In the genomic region with DNA sequence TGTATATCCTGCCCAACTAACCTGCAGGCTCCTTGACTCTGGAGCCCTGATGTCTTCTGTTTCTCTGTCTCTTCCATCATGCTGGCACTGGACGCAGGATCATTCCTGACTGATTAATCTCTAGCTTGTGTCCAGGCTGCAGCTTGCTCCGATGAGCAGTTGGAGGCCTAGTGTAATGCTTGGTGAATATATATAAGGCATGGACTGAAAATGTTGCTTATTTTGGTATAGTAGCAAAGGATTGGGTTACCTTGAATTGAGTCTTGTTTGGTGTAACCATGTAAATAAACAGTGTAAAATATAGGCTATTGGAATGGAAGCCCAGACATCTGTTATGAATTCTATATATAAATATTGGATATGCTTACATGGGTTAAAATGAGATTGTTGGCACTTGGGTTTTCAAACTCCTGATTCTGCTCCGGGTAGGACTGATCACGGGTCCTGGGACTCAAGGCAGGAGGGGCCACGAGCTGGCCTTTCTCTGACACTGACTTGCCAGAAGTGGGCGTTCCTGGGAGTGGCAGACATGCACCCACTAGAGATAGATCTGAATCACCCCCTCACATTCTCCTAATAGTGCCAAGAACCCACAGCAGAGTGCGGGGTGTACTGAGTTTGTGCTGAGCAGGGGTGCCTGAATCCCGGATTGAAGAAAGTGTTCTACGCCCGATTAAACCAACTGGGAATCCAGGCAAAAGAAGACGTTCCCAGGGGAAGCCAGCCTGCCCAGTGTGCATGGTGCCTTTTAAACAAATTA, we compare ENCODE assay signal across 8 cellular contexts. TPM values are rescaled to one million over a fixed set of nuclear protein-coding genes. Genes with fewer than 3 reads are reported as not detected.
DNase-seq lines count a peak whose midpoint lies in the region; ATAC-seq and TF ChIP-seq lines count a peak whose summit lies in the region.

No MANE protein-coding gene starts in this region.

- no peak for TF ChIP-seq CTCF in brain microvascular endothelial cell (IDR thresholded peaks at IDR 0.05; ENCODE audit: low read depth, low read length, missing control alignments)
- TF ChIP-seq CTCF in suprapubic skin (IDR thresholded peaks at IDR 0.05): no peak

- in situ Hi-C loops in brain microvascular endothelial cell (cut with HindIII; ENCODE audit: low pct_ligation_motif_present, low sequenced_read_pairs): no loop called here

- H3K36me3 ChIP-seq in brain microvascular endothelial cell (replicated peaks) (no peaks in the 10 kb centered on the region), suprapubic skin (no peaks in the 10 kb centered on the region)

- no peaks in the 10 kb centered on the region for H3K9me3 Mint-ChIP-seq in activated CD4-positive, alpha-beta T cell treated with anti-CD3 and anti-CD28 coated beads, Interleukin-2, amount 10 ng/mL, durations not matched to agents 7 days and 5 days

- no peak for TF ChIP-seq EP300 in suprapubic skin (IDR thresholded peaks at IDR 0.05)

- H3K9me3 ChIP-seq in suprapubic skin: no peaks in the 10 kb centered on the region

- H3K4me1 Mint-ChIP-seq in activated CD4-positive, alpha-beta T cell treated with anti-CD3 and anti-CD28 coated beads, Interleukin-2, amount 10 ng/mL, durations not matched to agents 7 days and 5 days: peaks cover 78% of the 10 kb centered on the region

- H3K27ac Mint-ChIP-seq in activated CD4-positive, alpha-beta T cell treated with anti-CD3 and anti-CD28 coated beads, Interleukin-2, amount 10 ng/mL, durations not matched to agents 7 days and 5 days: peak overlapping the region; percentile 50

- H3K27me3 Mint-ChIP-seq in activated CD4-positive, alpha-beta T cell treated with anti-CD3 and anti-CD28 coated beads, Interleukin-2, amount 10 ng/mL, durations not matched to agents 7 days and 5 days: no peaks in the 10 kb centered on the region

- peaks cover 80% of the 10 kb centered on the region for H3K4me1 ChIP-seq in suprapubic skin

- CTCF ChIA-PET in activated CD4-positive, alpha-beta T cell treated with anti-CD3 and anti-CD28 coated beads, Interleukin-2, amount 10 ng/mL, durations not matched to agents 7 days and 5 days (lab: Charles Lee): interaction anchor here (1.2 to 2.0 kb wide), 2 partner anchors 8 to 19 kb away, joined by 4 to 5 read pairs; no protein-coding TSS in a partner anchor

- TF ChIP-seq POLR2A in suprapubic skin (IDR thresholded peaks at IDR 0.05): no peak

- H3K27ac ChIP-seq in brain microvascular endothelial cell: peak overlapping the region; percentile 56
- peak overlapping the region; percentile 67 for H3K27ac ChIP-seq in suprapubic skin

- no peak for ATAC-seq in GM21515 (IDR thresholded peaks at IDR 0.05; ENCODE audit: unreplicated experiment)

- H3K4me3 ChIP-seq in brain microvascular endothelial cell (ENCODE audit: low read depth, low read length) (no peak overlapping the region), suprapubic skin (no peak overlapping the region)

- no peak overlapping the region for H3K4me3 Mint-ChIP-seq in activated CD4-positive, alpha-beta T cell treated with anti-CD3 and anti-CD28 coated beads, Interleukin-2, amount 10 ng/mL, durations not matched to agents 7 days and 5 days

- no peak for DNase-seq in activated CD4-positive, alpha-beta T cell treated with anti-CD3 and anti-CD28 coated beads, Interleukin-2, amount 10 ng/mL, durations not matched to agents 7 days and 5 days
- no peak for DNase-seq in activated CD4-positive, alpha-beta T cell treated with anti-CD3 and anti-CD28 coated beads, Interleukin-2, amount 50 U/mL, for 1 hour
- DNase-seq in brain microvascular endothelial cell (peak; percentile 55), iris pigment epithelial cell (ENCODE audit: low read depth) (peak; percentile 57), suprapubic skin (ENCODE audit: low spot score in 2 of 2) (no peak), hypothalamus (lab: John Stamatoyannopoulos, UW) (no peak), DMS 273 (lab: John Stamatoyannopoulos, UW; ENCODE audit: unreplicated experiment) (no peak)

- peaks cover 7% of the 10 kb centered on the region for H3K36me3 Mint-ChIP-seq in activated CD4-positive, alpha-beta T cell treated with anti-CD3 and anti-CD28 coated beads, Interleukin-2, amount 10 ng/mL, durations not matched to agents 7 days and 5 days (ENCODE audit: low read depth)

- H3K27me3 ChIP-seq in brain microvascular endothelial cell (replicated peaks) (no peaks in the 10 kb centered on the region), suprapubic skin (no peaks in the 10 kb centered on the region)

- 32% methylated on average over 9 of the region's 11 CpGs for WGBS in suprapubic skin

- POLR2A ChIA-PET in activated CD4-positive, alpha-beta T cell treated with anti-CD3 and anti-CD28 coated beads, Interleukin-2, amount 10 ng/mL, durations not matched to agents 7 days and 5 days (lab: Charles Lee): no interaction called here

RNA-seq across cellular contexts. Expression of a gene that starts 25.8 kb away (rescaled TPM):
- total RNA-seq in activated CD4-positive, alpha-beta T cell treated with anti-CD3 and anti-CD28 coated beads, Interleukin-2, amount 10 ng/mL, durations not matched to agents 7 days and 5 days: 10 to 100 TPM; 32.2 to 32.7 TPM
- total RNA-seq in suprapubic skin: 10 to 100 TPM; 27.3 to 60.1 (median 35.0) TPM

Comparison
In these comparisons a context has a peak if more than half of its experiments do, and no peak if none do; other contexts are left out.
1. DNase-seq: peak in brain microvascular endothelial cell (single experiment) and iris pigment epithelial cell (single experiment); none in activated CD4-positive, alpha-beta T cell treated with anti-CD3 and anti-CD28 coated beads, Interleukin-2, amount 10 ng/mL, durations not matched to agents 7 days and 5 days (single experiment), activated CD4-positive, alpha-beta T cell treated with anti-CD3 and anti-CD28 coated beads, Interleukin-2, amount 50 U/mL, for 1 hour (single experiment), suprapubic skin (0 of 2), hypothalamus (0 of 51) and DMS 273 (single experiment).